In the genomic region with DNA sequence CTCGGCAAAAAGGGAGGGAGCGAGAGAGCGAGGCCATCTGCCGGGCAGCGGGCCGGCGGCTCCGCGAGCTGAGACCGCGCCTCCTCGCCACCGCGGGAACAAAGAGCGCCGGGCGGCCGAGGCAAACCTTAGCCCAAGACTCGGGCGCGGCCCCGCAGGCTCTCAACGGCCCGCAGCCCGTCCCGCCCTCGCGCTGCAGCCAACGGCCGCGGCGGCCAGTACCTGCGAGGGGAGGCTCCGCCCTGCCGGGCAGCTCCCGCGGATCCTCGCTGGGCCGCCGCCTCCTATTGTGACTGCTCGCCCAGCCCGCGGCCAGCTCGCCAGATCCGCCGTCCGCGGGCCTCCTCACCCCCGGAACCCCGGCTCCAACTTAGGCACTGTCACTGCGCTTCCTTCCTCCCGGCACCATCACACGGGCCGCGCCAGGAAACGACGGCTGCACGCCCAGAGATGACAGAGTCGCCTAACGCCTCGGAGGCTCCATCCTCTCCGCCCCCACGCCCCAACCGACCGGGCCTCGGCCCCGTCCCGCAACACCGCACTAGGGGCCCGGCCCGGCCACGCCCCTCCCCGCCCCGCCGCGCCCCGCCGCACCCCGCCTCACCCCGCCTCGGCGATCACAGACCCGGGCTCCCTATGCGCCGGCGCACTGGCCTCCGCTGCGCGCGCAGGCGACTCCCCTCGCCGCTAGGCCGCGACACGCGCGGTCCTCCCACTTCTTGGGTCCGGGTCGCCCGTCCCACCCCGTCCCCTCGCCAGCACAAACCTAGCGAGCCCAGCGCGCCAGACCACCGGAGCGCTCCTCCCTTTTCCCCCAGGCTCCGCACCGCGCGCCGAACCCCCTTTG, we compare ENCODE assay signal across 8 cellular contexts. TPM values are rescaled to one million over a fixed set of nuclear protein-coding genes. Genes with fewer than 3 reads are reported as not detected.
A peak's percentile ranks its signal among the peaks of the same experiment; 100 is the strongest.
DNase-seq lines count a peak whose midpoint lies in the region; FAIRE-seq and TF ChIP-seq lines count a peak whose summit lies in the region.

No MANE protein-coding gene starts in this region.

- no peak for FAIRE-seq in frontal cortex (lab: Jason Lieb, UNC)

- H3K27ac ChIP-seq in MM.1S (ENCODE audit: low read length) (peak overlapping the region; percentile 90), SJCRH30 (peak overlapping the region; percentile 60)

- H3K9ac ChIP-seq in MM.1S (ENCODE audit: low read length): peak overlapping the region; percentile 80

- H3K27me3 ChIP-seq in MM.1S (replicated peaks; ENCODE audit: insufficient read depth, low read length) (no peaks in the 10 kb centered on the region), SJCRH30 (no peaks in the 10 kb centered on the region)

- H3K4me3 ChIP-seq in MM.1S (ENCODE audit: low read length) (peak overlapping the region; percentile 83), SJCRH30 (peak overlapping the region; percentile 88)

- peak overlapping the region; percentile 67 for H2AFZ ChIP-seq in MM.1S (ENCODE audit: low read length)

- H4K20me1 ChIP-seq in MM.1S (ENCODE audit: insufficient read depth, low read length): no peaks in the 10 kb centered on the region

- H3K9me2 ChIP-seq in MM.1S (replicated peaks; ENCODE audit: insufficient read depth, low read length): no peaks in the 10 kb centered on the region

- DNase-seq in GDM1 (lab: John Stamatoyannopoulos, UW): peak; percentile 82
- peak; percentile 84 for DNase-seq in HCEC 1CT
- DNase-seq in MM.1S: peak; percentile 92
- peak; percentile 85 to 88 for DNase-seq in SJCRH30
- DNase-seq in activated naive CD4-positive, alpha-beta T cell treated with Interleukin-2 at 50 U/mL for 16 hours: peak; percentile 92
- peak; percentile 84 to 94 for DNase-seq in frontal cortex (ENCODE audit: low spot score in 2 of 2)
- DNase-seq in nucleus accumbens (lab: John Stamatoyannopoulos, UW): peak in 55 of 56 donors; percentile 23 to 99 (median 86)
- DNase-seq in superior temporal gyrus (ENCODE audit: extremely low spot score): peak; percentile 87

- H3F3A ChIP-seq in MM.1S (ENCODE audit: insufficient read depth, low read length): peaks cover 16% of the 10 kb centered on the region

- H3K9me3 ChIP-seq in MM.1S (replicated peaks; ENCODE audit: insufficient read depth, low read length) (no peaks in the 10 kb centered on the region), SJCRH30 (replicated peaks) (no peaks in the 10 kb centered on the region)

- H3K36me3 ChIP-seq in MM.1S (replicated peaks; ENCODE audit: insufficient read depth, low read length) (no peaks in the 10 kb centered on the region), SJCRH30 (peaks cover 3% of the 10 kb centered on the region; the same call in 1 of the 2 replicates)

- H3K79me2 ChIP-seq in MM.1S (ENCODE audit: low read length): peaks cover 52% of the 10 kb centered on the region

- peak overlapping the region; percentile 69 for H3K4me2 ChIP-seq in MM.1S (ENCODE audit: low read depth, low read length)

- H3K4me1 ChIP-seq in MM.1S (ENCODE audit: low read length): 0 out of 2 replicates have a peak, but pooled peaks cover 14% of the 10 kb centered on the region
- peaks cover 4% of the 10 kb centered on the region for H3K4me1 ChIP-seq in SJCRH30

- no peak for TF ChIP-seq CTCF in MM.1S (IDR thresholded peaks at IDR 0.05; ENCODE audit: low read length)

RNA-seq across cellular contexts. Expression of gene RNF38, which starts 0.5 kb away (rescaled TPM):
- total RNA-seq in SJCRH30 (2014; rRNA removed; shearing (Covaris generic)): 19.6 and 21.5 TPM in 2 replicates
- total RNA-seq in frontal cortex: 38.7 TPM

Comparison
In these comparisons a context has a peak if more than half of its experiments do, and no peak if none do; other contexts are left out.
1. Peak in every context shown above with its lines: DNase-seq, H3K4me3 ChIP-seq and H3K27ac ChIP-seq.